ENCODE assay signal across 1 cellular context in the genomic region with DNA sequence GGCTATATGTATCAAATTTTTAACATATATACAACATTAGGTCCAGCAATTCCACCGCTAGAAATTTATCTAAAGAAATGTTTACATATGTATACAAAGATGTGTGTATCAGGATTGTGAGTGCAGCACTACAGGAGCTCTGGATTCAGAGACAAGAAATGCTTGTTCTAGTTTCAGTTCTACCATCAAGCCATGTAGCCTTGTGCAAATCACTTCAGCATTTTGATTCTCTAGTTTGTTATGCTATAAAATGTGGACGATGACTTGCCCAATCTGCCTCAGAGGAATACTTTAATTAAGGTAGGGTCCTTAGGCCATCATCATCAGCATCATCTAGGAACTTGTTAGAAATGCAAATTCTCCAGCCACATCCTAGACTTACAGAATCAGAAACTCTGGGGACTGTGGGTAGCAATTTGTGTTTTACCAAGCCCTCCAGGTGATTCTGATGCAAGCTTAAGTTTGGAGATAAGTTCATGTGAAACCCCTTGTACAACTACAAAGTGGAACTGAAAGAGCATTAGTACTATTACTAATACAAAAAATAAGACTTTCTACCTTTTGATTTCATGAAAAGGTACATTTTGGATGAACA.
A peak's percentile ranks its signal among the peaks of the same experiment; 100 is the strongest.
TF ChIP-seq lines count a peak whose summit lies in the region.

No MANE protein-coding gene starts in this region.

TF ChIP-seq in GM12878, 131 proteins besides CTCF, POLR2A, EP300 and RAD21 (continued from another document):
- TF ChIP-seq, protein P1, sequence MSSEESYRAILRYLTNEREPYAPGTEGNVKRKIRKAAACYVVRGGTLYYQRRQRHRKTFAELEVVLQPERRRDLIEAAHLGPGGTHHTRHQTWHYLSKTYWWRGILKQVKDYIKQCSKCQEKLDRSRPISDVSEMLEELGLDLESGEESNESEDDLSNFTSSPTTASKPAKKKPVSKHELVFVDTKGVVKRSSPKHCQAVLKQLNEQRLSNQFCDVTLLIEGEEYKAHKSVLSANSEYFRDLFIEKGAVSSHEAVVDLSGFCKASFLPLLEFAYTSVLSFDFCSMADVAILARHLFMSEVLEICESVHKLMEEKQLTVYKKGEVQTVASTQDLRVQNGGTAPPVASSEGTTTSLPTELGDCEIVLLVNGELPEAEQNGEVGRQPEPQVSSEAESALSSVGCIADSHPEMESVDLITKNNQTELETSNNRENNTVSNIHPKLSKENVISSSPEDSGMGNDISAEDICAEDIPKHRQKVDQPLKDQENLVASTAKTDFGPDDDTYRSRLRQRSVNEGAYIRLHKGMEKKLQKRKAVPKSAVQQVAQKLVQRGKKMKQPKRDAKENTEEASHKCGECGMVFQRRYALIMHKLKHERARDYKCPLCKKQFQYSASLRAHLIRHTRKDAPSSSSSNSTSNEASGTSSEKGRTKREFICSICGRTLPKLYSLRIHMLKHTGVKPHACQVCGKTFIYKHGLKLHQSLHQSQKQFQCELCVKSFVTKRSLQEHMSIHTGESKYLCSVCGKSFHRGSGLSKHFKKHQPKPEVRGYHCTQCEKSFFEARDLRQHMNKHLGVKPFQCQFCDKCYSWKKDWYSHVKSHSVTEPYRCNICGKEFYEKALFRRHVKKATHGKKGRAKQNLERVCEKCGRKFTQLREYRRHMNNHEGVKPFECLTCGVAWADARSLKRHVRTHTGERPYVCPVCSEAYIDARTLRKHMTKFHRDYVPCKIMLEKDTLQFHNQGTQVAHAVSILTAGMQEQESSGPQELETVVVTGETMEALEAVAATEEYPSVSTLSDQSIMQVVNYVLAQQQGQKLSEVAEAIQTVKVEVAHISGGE (CRISPR knock-in tag; IDR thresholded peaks at IDR 0.05) = no peak
- TF ChIP-seq, protein P2, sequence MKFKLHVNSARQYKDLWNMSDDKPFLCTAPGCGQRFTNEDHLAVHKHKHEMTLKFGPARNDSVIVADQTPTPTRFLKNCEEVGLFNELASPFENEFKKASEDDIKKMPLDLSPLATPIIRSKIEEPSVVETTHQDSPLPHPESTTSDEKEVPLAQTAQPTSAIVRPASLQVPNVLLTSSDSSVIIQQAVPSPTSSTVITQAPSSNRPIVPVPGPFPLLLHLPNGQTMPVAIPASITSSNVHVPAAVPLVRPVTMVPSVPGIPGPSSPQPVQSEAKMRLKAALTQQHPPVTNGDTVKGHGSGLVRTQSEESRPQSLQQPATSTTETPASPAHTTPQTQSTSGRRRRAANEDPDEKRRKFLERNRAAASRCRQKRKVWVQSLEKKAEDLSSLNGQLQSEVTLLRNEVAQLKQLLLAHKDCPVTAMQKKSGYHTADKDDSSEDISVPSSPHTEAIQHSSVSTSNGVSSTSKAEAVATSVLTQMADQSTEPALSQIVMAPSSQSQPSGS (IDR thresholded peaks at IDR 0.05; ENCODE audit: low read length) = peak; percentile 55; the same call in 1 of the 2 replicates
- TF ChIP-seq POLR2AphosphoS5 (IDR thresholded peaks at IDR 0.05; ENCODE audit: low read length) (no peak), JUNB (IDR thresholded peaks at IDR 0.05) (peak; percentile 12; the same call in 1 of the 2 replicates), POU2F2 (IDR thresholded peaks at IDR 0.05; ENCODE audit: borderline replicate concordance, low read depth, low read length) (peak; percentile 74; the same call in 1 of the 3 replicates), STAT3 (IDR thresholded peaks at IDR 0.05; ENCODE audit: low read depth, low read length) (no peak), SPI1 (IDR thresholded peaks at IDR 0.05; ENCODE audit: borderline replicate concordance, insufficient read depth, low read depth, low read length) (peak; percentile 47; the same call in 1 of the 2 replicates), SMAD1 (IDR thresholded peaks at IDR 0.05; ENCODE audit: low read depth, partially characterized antibody) (no peak), NFIC (IDR thresholded peaks at IDR 0.05; ENCODE audit: low read depth, low read length) (peak; percentile 48), RUNX3 (IDR thresholded peaks at IDR 0.05; ENCODE audit: low read length) (peak; percentile 63)
- TF ChIP-seq, protein P3, sequence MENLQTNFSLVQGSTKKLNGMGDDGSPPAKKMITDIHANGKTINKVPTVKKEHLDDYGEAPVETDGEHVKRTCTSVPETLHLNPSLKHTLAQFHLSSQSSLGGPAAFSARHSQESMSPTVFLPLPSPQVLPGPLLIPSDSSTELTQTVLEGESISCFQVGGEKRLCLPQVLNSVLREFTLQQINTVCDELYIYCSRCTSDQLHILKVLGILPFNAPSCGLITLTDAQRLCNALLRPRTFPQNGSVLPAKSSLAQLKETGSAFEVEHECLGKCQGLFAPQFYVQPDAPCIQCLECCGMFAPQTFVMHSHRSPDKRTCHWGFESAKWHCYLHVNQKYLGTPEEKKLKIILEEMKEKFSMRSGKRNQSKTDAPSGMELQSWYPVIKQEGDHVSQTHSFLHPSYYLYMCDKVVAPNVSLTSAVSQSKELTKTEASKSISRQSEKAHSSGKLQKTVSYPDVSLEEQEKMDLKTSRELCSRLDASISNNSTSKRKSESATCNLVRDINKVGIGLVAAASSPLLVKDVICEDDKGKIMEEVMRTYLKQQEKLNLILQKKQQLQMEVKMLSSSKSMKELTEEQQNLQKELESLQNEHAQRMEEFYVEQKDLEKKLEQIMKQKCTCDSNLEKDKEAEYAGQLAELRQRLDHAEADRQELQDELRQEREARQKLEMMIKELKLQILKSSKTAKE (IDR thresholded peaks at IDR 0.05; ENCODE audit: low read depth, poor library complexity, severe bottlenecking) = peak; percentile 55
